Comparison of ENCODE assay signal across 23 cellular contexts in the genomic region with DNA sequence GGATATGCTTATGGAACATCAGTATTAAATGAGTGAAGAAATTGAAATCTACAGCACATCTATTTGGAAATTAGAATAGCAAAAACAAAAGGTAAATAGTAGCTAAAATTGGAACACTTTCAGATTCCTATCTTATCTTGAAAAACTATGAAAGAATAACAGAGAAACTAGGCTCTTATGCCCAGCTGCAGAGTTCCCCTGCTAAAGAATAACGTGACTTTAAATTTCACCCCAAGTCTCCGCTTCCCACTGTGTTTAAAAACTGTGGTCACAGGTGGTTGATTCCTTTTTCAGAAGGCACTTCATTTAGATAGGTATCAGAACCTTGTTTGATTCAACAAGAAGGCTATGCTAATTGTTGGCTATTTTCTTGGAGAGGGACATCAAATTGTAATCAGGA. TPM values are rescaled to one million over a fixed set of nuclear protein-coding genes. Genes with fewer than 3 reads are reported as not detected.
A peak's percentile ranks its signal among the peaks of the same experiment; 100 is the strongest.
DNase-seq lines count a peak whose midpoint lies in the region; ATAC-seq, FAIRE-seq and TF ChIP-seq lines count a peak whose summit lies in the region.
"Had no signal": no experiment of that assay in that cellular context is flagged by ENCODE, and none has a peak within 500 bp of the region (broad histone marks: within the 10 kb centered on the region; RNA-seq: fewer than 3 reads in every experiment).

No MANE protein-coding gene starts in this region.

- H3F3A ChIP-seq in GM23338 (replicated peaks; ENCODE audit: low read depth): no peaks in the 10 kb centered on the region
- no peaks in the 10 kb centered on the region for H3F3A ChIP-seq in MM.1S (ENCODE audit: insufficient read depth, low read length)
- H3F3A ChIP-seq in neural progenitor cell (ENCODE audit: low read depth): no peaks in the 10 kb centered on the region

- H3K4ac ChIP-seq in H1 (replicated peaks; ENCODE audit: insufficient read length, low read depth, low read length): no peak overlapping the region

- no peak overlapping the region for H3K56ac ChIP-seq in H1 (replicated peaks; ENCODE audit: insufficient read length, low read depth, low read length)

- intact Hi-C loops in posterior vena cava (cut with DNase I): no loop called here

- H2BK15ac ChIP-seq in H1 (ENCODE audit: low read length): no peak overlapping the region

- no peaks in the 10 kb centered on the region for H3K79me2 ChIP-seq in GM23338 (replicated peaks; ENCODE audit: insufficient read depth)
- no peaks in the 10 kb centered on the region for H3K79me2 ChIP-seq in MM.1S (ENCODE audit: low read length)
- H3K79me2 ChIP-seq in H1 (ENCODE audit: control insufficient read depth in 1 of 2, insufficient read depth in 2 of 2, low read length in 2 of 2): no peaks in the 10 kb centered on the region
- no peaks in the 10 kb centered on the region for H3K79me2 ChIP-seq in neural progenitor cell (ENCODE audit: low read depth)

- H4K20me1 ChIP-seq in GM23338 (replicated peaks; ENCODE audit: insufficient read depth) (no peaks in the 10 kb centered on the region), MM.1S (ENCODE audit: insufficient read depth, low read length) (no peaks in the 10 kb centered on the region), H1 (replicated peaks in 1 of 2; ENCODE audit: control insufficient read depth in 1 of 2, insufficient read depth in 2 of 2, low read length in 2 of 2) (no peaks in the 10 kb centered on the region), neural progenitor cell (ENCODE audit: low read depth) (no peaks in the 10 kb centered on the region)

- H4K8ac ChIP-seq in H1 (ENCODE audit: extremely low read depth, insufficient read depth, low read length): no peak overlapping the region

- no peak for ATAC-seq in GM23338
- ATAC-seq: Panc1, SK-N-SH treated with all-trans-retinoic acid at 6 μM for 48 hours had no signal

- H3K4me2 ChIP-seq in GM23338 (no peak overlapping the region), MM.1S (ENCODE audit: low read depth, low read length) (peak overlapping the region; percentile 28; the same call in 1 of the 2 replicates), H1 (ENCODE audit: insufficient read depth in 1 of 2, low read depth in 2 of 2, low read length in 2 of 2) (no peak overlapping the region), neural progenitor cell (no peak overlapping the region)

- DNase-seq in GM23338 (ENCODE audit: low spot score) (no peak), MM.1S (peak; percentile 61), H1 (ENCODE audit: low read depth in 1 of 2, low spot score in 2 of 2) (no peak), neural progenitor cell (ENCODE audit: low spot score) (no peak), posterior vena cava (ENCODE audit: low spot score) (no peak), NCI-H510A treated with DMSO at 0.1 percent for 48 hours (lab: John Stamatoyannopoulos, UW) (no peak), NCI-H524 (lab: John Stamatoyannopoulos, UW) (no peak)
- DNase-seq in stimulated activated CD8-positive, alpha-beta memory T cell treated with anti-CD3 and anti-CD28 coated beads, Interleukin-4, amount 100 ng/mL, for 48 hours: no peak
- DNase-seq: BE2C, DMS53, GOT3, IMR-90, MV-4-11, NCI-H1105 treated with DMSO at 0.1 percent for 48 hours, NCI-H2029 treated with DMSO at 0.1 percent for 48 hours, NCI-H446 treated with DMSO at 0.1 percent for 48 hours, NCI-H748 treated with DMSO at 0.1 percent for 48 hours, SIG-M5 had no signal

- H2BK120ac ChIP-seq in H1 (replicated peaks; ENCODE audit: low read depth, low read length): no peak overlapping the region

- H3K4me1 Mint-ChIP-seq in GM23338 (peaks cover 44% of the 10 kb centered on the region), neural progenitor cell (peaks cover 73% of the 10 kb centered on the region)

- no peak overlapping the region for H2BK5ac ChIP-seq in H1 (ENCODE audit: low read depth, low read length)

- no peak overlapping the region for H3K23ac ChIP-seq in H1 (ENCODE audit: insufficient read length)

- no peaks in the 10 kb centered on the region for H3K36me3 ChIP-seq in GM23338 (ENCODE audit: insufficient read depth)
- H3K36me3 ChIP-seq in MM.1S (replicated peaks; ENCODE audit: insufficient read depth, low read length): no peaks in the 10 kb centered on the region
- H3K36me3 ChIP-seq in H1 (ENCODE audit: control insufficient read depth in 2 of 4, insufficient read depth in 4 of 4, low read length in 3 of 4): no peaks in the 10 kb centered on the region; a peak in 1 of 8 replicates
- no peaks in the 10 kb centered on the region for H3K36me3 ChIP-seq in neural progenitor cell
- H3K36me3 ChIP-seq: BE2C had no signal

- H3K9ac ChIP-seq in MM.1S (ENCODE audit: low read length) (no peak overlapping the region), H1 (replicated peaks in 1 of 4; ENCODE audit: extremely low read depth in 1 of 4, low read depth in 3 of 4, low read length in 3 of 4) (no peak overlapping the region), neural progenitor cell (no peak overlapping the region)

- TF ChIP-seq EP300 in H1 (IDR thresholded peaks at IDR 0.05; ENCODE audit: borderline replicate concordance in 1 of 2, low read depth in 2 of 2, low read length in 2 of 2): no peak

- H2AFZ ChIP-seq in GM23338: no peak overlapping the region
- H2AFZ ChIP-seq in MM.1S (ENCODE audit: low read length): no peak overlapping the region
- peak overlapping the region; percentile 0; the same call in 1 of the 2 replicates for H2AFZ ChIP-seq in H1 (ENCODE audit: low read length)
- no peak overlapping the region for H2AFZ ChIP-seq in neural progenitor cell (replicated peaks)

- no peak for TF ChIP-seq RAD21 in H1 (IDR thresholded peaks at IDR 0.05 in 1 of 2, conservative IDR thresholded peaks at IDR 0.05 in 1 of 2; ENCODE audit: low read depth in 2 of 2, low read length in 2 of 2)

- H3K18ac ChIP-seq in H1 (ENCODE audit: extremely low read depth, low read length): no peak overlapping the region

- H3K79me1 ChIP-seq in H1 (ENCODE audit: low read depth, low read length): no peaks in the 10 kb centered on the region

- no peak overlapping the region for H3K27ac ChIP-seq in GM23338 (ENCODE audit: low read depth)
- H3K27ac ChIP-seq in MM.1S (ENCODE audit: low read length): no peak overlapping the region
- no peak overlapping the region for H3K27ac ChIP-seq in H1 (ENCODE audit: low read depth, low read length)
- H3K27ac ChIP-seq in neural progenitor cell: no peak overlapping the region
- H3K27ac ChIP-seq: HL-60 had no signal

- H2AK5ac ChIP-seq in H1 (ENCODE audit: low read depth, low read length): no peak overlapping the region

- WGBS in H1 (ENCODE audit: extremely low coverage in 1 of 2, insufficient coverage in 1 of 2, insufficient read length in 1 of 2, insufficient replicate concordance in 2 of 2, low coverage in 1 of 2, low lambda C conversion rate in 2 of 2, missing lambda C conversion rate in 1 of 2), 2 experiments: 28% methylated on average over 2 of the region's 2 CpGs; no CpG with 5 or more reads in 1 of the 2 experiments

- H2BK20ac ChIP-seq in H1 (ENCODE audit: low read length): no peak overlapping the region

- H3K36me3 Mint-ChIP-seq in GM23338 (ENCODE audit: low read depth) (no peaks in the 10 kb centered on the region; the same call in 2 of the 3 replicates), neural progenitor cell (peaks cover 3% of the 10 kb centered on the region)

- TF ChIP-seq CTCF in GM23338 (conservative IDR thresholded peaks at IDR 0.05; ENCODE audit: low read depth in 2 of 2): no peak
- TF ChIP-seq CTCF in MM.1S (IDR thresholded peaks at IDR 0.05; ENCODE audit: low read length): no peak
- no peak for TF ChIP-seq CTCF in H1 (IDR thresholded peaks at IDR 0.05; ENCODE audit: control extremely low read depth in 1 of 3, insufficient read depth in 1 of 3, low read depth in 1 of 3, low read length in 3 of 3)
- TF ChIP-seq CTCF in neural progenitor cell (IDR thresholded peaks at IDR 0.05): no peak

- no peak overlapping the region for H3K4me3 Mint-ChIP-seq in GM23338
- peak overlapping the region; percentile 38 for H3K4me3 Mint-ChIP-seq in neural progenitor cell

- TF ChIP-seq POLR2A in H1 (IDR thresholded peaks at IDR 0.05; ENCODE audit: control extremely low read depth in 1 of 2, low read depth in 2 of 2, low read length in 2 of 2): no peak

- H3K27ac Mint-ChIP-seq in GM23338 (0 out of 2 replicates have a peak overlapping the region, but pooled peaks have one; percentile 49), neural progenitor cell (peak overlapping the region; percentile 73)

- FAIRE-seq in H1 (lab: Jason Lieb, UNC): no peak

- H3K4me3 ChIP-seq in GM23338: no peak overlapping the region
- no peak overlapping the region for H3K4me3 ChIP-seq in MM.1S (ENCODE audit: low read length)
- H3K4me3 ChIP-seq in H1 (ENCODE audit: extremely low read depth in 1 of 4, insufficient read depth in 2 of 4, low read depth in 3 of 4, low read length in 4 of 4): no peak overlapping the region
- no peak overlapping the region for H3K4me3 ChIP-seq in neural progenitor cell

- no peaks in the 10 kb centered on the region for H3K27me3 Mint-ChIP-seq in GM23338 (ENCODE audit: insufficient read depth, low read depth, poor library complexity)
- no peaks in the 10 kb centered on the region for H3K27me3 Mint-ChIP-seq in neural progenitor cell (ENCODE audit: insufficient read depth, low read depth)

- H4K5ac ChIP-seq in H1 (ENCODE audit: insufficient read length, low read depth, low read length): no peak overlapping the region

- no peak overlapping the region for H3K14ac ChIP-seq in H1 (ENCODE audit: insufficient read length)

- H3K9me3 Mint-ChIP-seq in GM23338 (no peaks in the 10 kb centered on the region), neural progenitor cell (no peaks in the 10 kb centered on the region)

- POLR2A ChIA-PET in H1 (lab: Charles Lee; ENCODE audit: partially characterized antibody): no interaction called here

- no peak overlapping the region for H2BK12ac ChIP-seq in H1 (ENCODE audit: low read depth, low read length)

- H4K91ac ChIP-seq in H1 (replicated peaks; ENCODE audit: insufficient read length, low read length): no peak overlapping the region

- no peaks in the 10 kb centered on the region for H3K27me3 ChIP-seq in GM23338 (ENCODE audit: insufficient read depth)
- no peaks in the 10 kb centered on the region for H3K27me3 ChIP-seq in MM.1S (replicated peaks; ENCODE audit: insufficient read depth, low read length)
- no peaks in the 10 kb centered on the region for H3K27me3 ChIP-seq in H1 (replicated peaks in 1 of 4; ENCODE audit: control insufficient read depth in 3 of 4, extremely low read depth in 1 of 4, insufficient read depth in 3 of 4, low read length in 3 of 4)
- H3K27me3 ChIP-seq in neural progenitor cell: no peaks in the 10 kb centered on the region
- H3K27me3 ChIP-seq: BE2C had no signal

- CTCF ChIA-PET in H1 (lab: Charles Lee; ENCODE audit: partially characterized antibody): interaction anchor here (1.1 kb wide), 1 partner anchor 215 kb away, joined by 4 read pairs; no protein-coding TSS in a partner anchor

- H3K9me3 ChIP-seq in MM.1S (replicated peaks; ENCODE audit: insufficient read depth, low read length) (no peaks in the 10 kb centered on the region), H1 (ENCODE audit: insufficient read depth in 2 of 2, low read depth in 1 of 2, low read length in 1 of 2) (no peaks in the 10 kb centered on the region), neural progenitor cell (ENCODE audit: low read depth) (no peaks in the 10 kb centered on the region)
- H3K9me3 ChIP-seq: BE2C had no signal

- no peaks in the 10 kb centered on the region for H3K23me2 ChIP-seq in H1 (ENCODE audit: low read depth, low read length)

- H3K4me1 ChIP-seq in GM23338 (ENCODE audit: insufficient read depth) (peaks cover 9% of the 10 kb centered on the region; the same call in 1 of the 2 replicates), MM.1S (ENCODE audit: low read length) (peaks cover 14% of the 10 kb centered on the region), H1 (replicated peaks in 1 of 4; ENCODE audit: control insufficient read depth in 3 of 4, insufficient read depth in 4 of 4, low read length in 3 of 4) (no peaks in the 10 kb centered on the region; a peak in 2 of 7 replicates), neural progenitor cell (peaks cover 16% of the 10 kb centered on the region)
- H3K4me1 ChIP-seq: BE2C had no signal

- no peaks in the 10 kb centered on the region for H3K9me2 ChIP-seq in GM23338 (ENCODE audit: insufficient read depth)
- no peaks in the 10 kb centered on the region for H3K9me2 ChIP-seq in MM.1S (replicated peaks; ENCODE audit: insufficient read depth, low read length)

RNA-seq across cellular contexts. Expression of a gene that starts 30.1 kb away (rescaled TPM):
- 9.6 and 12.2 TPM in 2 replicates for total RNA-seq in GM23338 (2014; rRNA removed; shearing (Covaris generic))
- polyA plus RNA-seq in GM23338 (2016; fragmentation: Nextera tagmentation; extraction: Ambion mirVana) (2.8 and 2.9 TPM in 2 replicates), H1 (2011; rRNA removed) (2.0 and 2.9 TPM in 2 replicates)
- total RNA-seq in H1 (2021; fragmentation: NEBNext Ultra II Directional; extraction: Animal tissue kit (Norgen Biotek cat#: 25700)): 14.4 and 15.4 TPM in 2 replicates
- polyA plus RNA-seq in H1 (2011; cell fraction: cytosol; rRNA removed): 3.4 TPM
- 3.2 TPM for polyA plus RNA-seq in H1 (2011; cell fraction: nucleus; rRNA removed)
- polyA plus RNA-seq in H1 (2012, experiment 1 of 2): 4.0 to 6.4 TPM (median 5.9 TPM) in 4 replicates
- polyA plus RNA-seq in H1 (2012, experiment 2 of 2): 0.43 TPM
- 8.3 TPM for polyA plus RNA-seq in H1 (2013, experiment 1 of 2)
- 8.3 TPM for polyA plus RNA-seq in H1 (2013, experiment 2 of 2)
- polyA minus RNA-seq in H1 (2011; rRNA and poly(A)+ RNA removed): 8.6 and 21.0 TPM in 2 replicates
- polyA minus RNA-seq in H1 (2011; cell fraction: cytosol; rRNA and poly(A)+ RNA removed): 9.2 TPM
- polyA minus RNA-seq in H1 (2011; cell fraction: nucleus; rRNA and poly(A)+ RNA removed): 16.6 TPM
- total RNA-seq in neural progenitor cell (ENCODE audit: low replicate concordance) (19.1 and 25.7 TPM in 2 replicates), posterior vena cava (10 to 100 TPM; 15.6 to 26.2 TPM)
- total RNA-seq: A673, HT-29 had no signal
